In the genomic region with DNA sequence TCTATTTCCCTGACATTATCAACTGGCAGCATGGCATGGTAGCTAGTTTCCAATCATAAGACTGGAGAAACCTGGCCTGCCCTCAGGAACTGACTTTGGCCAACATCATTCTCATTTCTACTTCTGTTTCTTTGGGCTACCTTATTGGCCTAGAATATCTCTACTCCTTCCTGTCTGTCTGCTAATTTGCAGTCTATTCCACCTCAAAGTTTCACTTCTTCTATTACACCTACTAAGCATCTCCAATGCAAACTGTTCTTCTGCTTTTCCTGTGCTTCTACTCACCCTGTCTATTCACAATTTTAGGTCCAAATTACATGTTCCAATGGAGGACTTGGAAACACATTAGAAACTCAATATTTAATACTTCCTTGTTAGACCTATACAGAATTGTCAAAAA, we compare ENCODE assay signal across 12 cellular contexts.
DNase-seq lines count a peak whose midpoint lies in the region; ATAC-seq and FAIRE-seq lines count a peak whose summit lies in the region.
"Had no signal": no experiment of that assay in that cellular context is flagged by ENCODE, and none has a peak within 500 bp of the region (broad histone marks: within the 10 kb centered on the region; RNA-seq: fewer than 3 reads in every experiment).

No MANE protein-coding gene starts in this region.

- ATAC-seq in GM18517 (IDR thresholded peaks at IDR 0.05; ENCODE audit: unreplicated experiment) (peak; percentile 88), GM21526 (IDR thresholded peaks at IDR 0.05; ENCODE audit: low FRiP score, unreplicated experiment) (peak; percentile 94), HG03196 (IDR thresholded peaks at IDR 0.05; ENCODE audit: unreplicated experiment) (peak; percentile 72)
- ATAC-seq: activated CD8-positive, alpha-beta memory T cell treated with anti-CD3 and anti-CD28 coated beads, Interleukin-2, amount 10 ng/mL, durations not matched to agents 7 days and 5 days had no signal

- peak; percentile 33 for DNase-seq in SKM-1 (lab: John Stamatoyannopoulos, UW; ENCODE audit: unreplicated experiment)
- no peak for DNase-seq in activated effector memory CD4-positive, alpha-beta T cell treated with Interleukin-2 at 50 U/mL for 16 hours
- DNase-seq in NCI-H1048 (lab: John Stamatoyannopoulos, UW): no peak
- DNase-seq in frontal cortex (ENCODE audit: low spot score in 2 of 2): no peak
- DNase-seq in stimulated activated naive CD4-positive, alpha-beta T cell treated with Interleukin-2 at 50 U/mL for 16 hours (lab: John Stamatoyannopoulos, UW): no peak
- DNase-seq: activated CD8-positive, alpha-beta memory T cell treated with anti-CD3 and anti-CD28 coated beads, Interleukin-2, amount 10 ng/mL, durations not matched to agents 7 days and 5 days; amniotic stem cell; NK-92 treated with Interleukin-12 subunit alpha and Interleukin-12 subunit beta, amount 100 ng/mL, for 24 hours; uterus had no signal

- no peak for FAIRE-seq in frontal cortex (lab: Jason Lieb, UNC)
